Comparison of ENCODE assay signal across 20 cellular contexts in genomic region chr6:70839286-70840266, GRCh38.
DNase-seq lines count a peak whose midpoint lies in the region; ATAC-seq and TF ChIP-seq lines count a peak whose summit lies in the region.
"Had no signal": no experiment of that assay in that cellular context is flagged by ENCODE, and none has a peak within 500 bp of the region (broad histone marks: within the 10 kb centered on the region; RNA-seq: fewer than 3 reads in every experiment).

No MANE protein-coding gene starts in this region.

- H3K9me3 ChIP-seq in IMR-90 (ENCODE audit: control insufficient read depth, insufficient read depth, low read length), result no peaks in the 10 kb centered on the region
- H3K9me3 ChIP-seq: body of pancreas, gastrocnemius medialis, lower lobe of right lung had no signal

- no peak overlapping the region for H2AFZ ChIP-seq in IMR-90 (replicated peaks; ENCODE audit: low read length, poor library complexity)

- H3K9ac ChIP-seq in IMR-90 (ENCODE audit: low read depth, low read length), result no peak overlapping the region

- H3K4me3 ChIP-seq in IMR-90 (ENCODE audit: insufficient read depth, low read depth, low read length), result no peak overlapping the region
- H3K4me3 ChIP-seq: body of pancreas, gastrocnemius medialis, lower lobe of right lung had no signal

- no peak overlapping the region for H2AK5ac ChIP-seq in IMR-90 (ENCODE audit: low read depth, low read length)

- H3K36me3 Mint-ChIP-seq in activated T-cell treated with anti-CD3 and anti-CD28 coated beads, Interleukin-2, amount 50 U/mL, for 72 hours (ENCODE audit: insufficient read depth in 2 of 2), result no peaks in the 10 kb centered on the region
- H3K36me3 Mint-ChIP-seq in activated naive CD8-positive, alpha-beta T cell treated with anti-CD3 and anti-CD28 coated beads, Interleukin-2, amount 50 U/mL, for 24 hours (ENCODE audit: low read depth), result peaks cover 4% of the 10 kb centered on the region

- CTCF ChIA-PET in IMR-90 (lab: Yijun Ruan, JAX), result no interaction called here

- H3K4ac ChIP-seq in IMR-90 (ENCODE audit: low read depth, low read length), result no peak overlapping the region

- H4K5ac ChIP-seq in IMR-90 (ENCODE audit: low read depth, low read length), result no peak overlapping the region; the same call in 1 of the 2 replicates

- H2BK20ac ChIP-seq in IMR-90 (ENCODE audit: low read depth, low read length), result no peak overlapping the region

- H3K56ac ChIP-seq in IMR-90 (ENCODE audit: extremely low read depth, insufficient read depth, low read length), result no peak overlapping the region

- H3K27me3 ChIP-seq in IMR-90 (ENCODE audit: control insufficient read depth, insufficient read depth, low read length), result no peaks in the 10 kb centered on the region
- H3K27me3 ChIP-seq: body of pancreas, gastrocnemius medialis had no signal

- ATAC-seq in activated T-cell treated with anti-CD3 and anti-CD28 coated beads, Interleukin-2, amount 50 U/mL, for 72 hours (replicated peaks in 1 of 2), result peak; percentile 91
- ATAC-seq in IMR-90 (ENCODE audit: low read depth) (no peak), GM18861 (IDR thresholded peaks at IDR 0.05; ENCODE audit: unreplicated experiment) (no peak)
- no peak for ATAC-seq in activated naive CD8-positive, alpha-beta T cell treated with anti-CD3 and anti-CD28 coated beads, Interleukin-2, amount 50 U/mL, for 24 hours
- ATAC-seq: body of pancreas; gastrocnemius medialis; lower lobe of right lung; naive thymus-derived CD8-positive, alpha-beta T cell had no signal

- H3K27ac Mint-ChIP-seq in activated T-cell treated with anti-CD3 and anti-CD28 coated beads, Interleukin-2, amount 50 U/mL, for 72 hours, result peak overlapping the region; percentile 72
- H3K27ac Mint-ChIP-seq in activated naive CD8-positive, alpha-beta T cell treated with anti-CD3 and anti-CD28 coated beads, Interleukin-2, amount 50 U/mL, for 24 hours, result peak overlapping the region; percentile 14
- H3K27ac Mint-ChIP-seq: type B pancreatic cell had no signal

- H3K18ac ChIP-seq in IMR-90 (ENCODE audit: low read depth, low read length), result peak overlapping the region; percentile 55; the same call in 1 of the 2 replicates

- no peak for DNase-seq in activated T-cell treated with anti-CD3 and anti-CD28 coated beads, Interleukin-2, amount 50 U/mL, for 72 hours
- DNase-seq in activated T-cell treated with anti-CD3 and anti-CD28 coated beads for 4 hours (no peak), IMR-90 (peak; percentile 26), A172 (ENCODE audit: low spot score) (no peak), putamen (ENCODE audit: low spot score) (no peak), NCI-H2171 treated with DMSO at 0.1 percent for 48 hours (lab: John Stamatoyannopoulos, UW) (no peak)
- no peak for DNase-seq in activated naive CD8-positive, alpha-beta T cell treated with anti-CD3 and anti-CD28 coated beads, Interleukin-2, amount 50 U/mL, for 24 hours
- DNase-seq: activated CD4-positive, CD25-positive, alpha-beta regulatory T cell treated with anti-CD3 and anti-CD28 coated beads, Interleukin-2, amount 50 U/mL, for 72 hours; activated naive CD4-positive, alpha-beta T cell treated with Interleukin-2 at 50 U/mL for 16 hours; body of pancreas; gastrocnemius medialis; H7; lower lobe of right lung; naive thymus-derived CD8-positive, alpha-beta T cell; NCI-H2171; RPMI8226; stimulated activated naive CD4-positive, alpha-beta T cell had no signal

- H2AK9ac ChIP-seq in IMR-90 (replicated peaks; ENCODE audit: low read depth, low read length, poor library complexity), result peak overlapping the region; percentile 3

- no peak for TF ChIP-seq RAD21 in IMR-90 (IDR thresholded peaks at IDR 0.05; ENCODE audit: low read length)

- no CpG with 5 or more reads among the region's 7 CpGs for WGBS in IMR-90 (ENCODE audit: extremely low coverage in 2 of 2, insufficient read length in 1 of 2), 2 experiments

- H4K91ac ChIP-seq in IMR-90 (ENCODE audit: insufficient read depth, low read depth, low read length), result no peak overlapping the region

- peaks cover 17% of the 10 kb centered on the region for H3K4me1 Mint-ChIP-seq in activated T-cell treated with anti-CD3 and anti-CD28 coated beads, Interleukin-2, amount 50 U/mL, for 72 hours (ENCODE audit: low read depth)
- H3K4me1 Mint-ChIP-seq in activated naive CD8-positive, alpha-beta T cell treated with anti-CD3 and anti-CD28 coated beads, Interleukin-2, amount 50 U/mL, for 24 hours, result peaks cover 10% of the 10 kb centered on the region
- H3K4me1 Mint-ChIP-seq: CD14-positive monocyte had no signal

- no peak overlapping the region for H4K8ac ChIP-seq in IMR-90 (ENCODE audit: low read depth in 2 of 2, low read length in 2 of 2)

- dilution Hi-C loops in IMR-90 (cut with HindIII; ENCODE audit: low sequenced_read_pairs, unreplicated experiment), result no loop called here

- H3K4me3 Mint-ChIP-seq in activated T-cell treated with anti-CD3 and anti-CD28 coated beads, Interleukin-2, amount 50 U/mL, for 72 hours, result peak overlapping the region in 1 of 2 donors; percentile 4
- no peak overlapping the region for H3K4me3 Mint-ChIP-seq in activated naive CD8-positive, alpha-beta T cell treated with anti-CD3 and anti-CD28 coated beads, Interleukin-2, amount 50 U/mL, for 24 hours
- H3K4me3 Mint-ChIP-seq: CD14-positive monocyte; naive thymus-derived CD8-positive, alpha-beta T cell; type B pancreatic cell had no signal

- H3K79me1 ChIP-seq in IMR-90 (ENCODE audit: low read depth in 1 of 2, low read length in 2 of 2), result peaks cover 0 to 3% of the 10 kb centered on the region in 2 experiments; a peak in 3 of 4 replicates

- no peaks in the 10 kb centered on the region for H4K20me1 ChIP-seq in IMR-90 (ENCODE audit: insufficient read depth, low read length)

- H3K27ac ChIP-seq in IMR-90 (ENCODE audit: insufficient read depth, low read length), result no peak overlapping the region
- H3K27ac ChIP-seq: body of pancreas, gastrocnemius medialis, lower lobe of right lung had no signal

- H3K4me2 ChIP-seq in IMR-90 (ENCODE audit: low read depth, low read length), result no peak overlapping the region

- no TSS peak for BruUV-seq in IMR-90 (replicated peaks; lab: Mats Ljungman, UMichigan)

- no peak for TF ChIP-seq CTCF in IMR-90 (conservative IDR thresholded peaks at IDR 0.05; ENCODE audit: low read depth, low read length)

- POLR2A ChIA-PET in IMR-90 (lab: Charles Lee; ENCODE audit: unreplicated experiment), result no interaction called here

- no peak overlapping the region for H2BK15ac ChIP-seq in IMR-90 (ENCODE audit: low read depth, low read length)

- H2BK120ac ChIP-seq in IMR-90 (ENCODE audit: low read depth, low read length), result no peak overlapping the region

- H3K14ac ChIP-seq in IMR-90 (replicated peaks; ENCODE audit: low read depth, low read length), result no peak overlapping the region; the same call in 1 of the 2 replicates

- peaks cover 5% of the 10 kb centered on the region for H3K4me1 ChIP-seq in IMR-90 (ENCODE audit: control insufficient read depth, insufficient read depth, low read length)
- H3K4me1 ChIP-seq: body of pancreas, lower lobe of right lung had no signal

- intact Hi-C loops in IMR-90 (cut with micrococcal nuclease), result no loop called here

- peaks cover 5% of the 10 kb centered on the region; the same call in 1 of the 2 replicates for H3K9me1 ChIP-seq in IMR-90 (ENCODE audit: insufficient read depth, low read length)

- peak overlapping the region; percentile 32; the same call in 1 of the 2 replicates for H3K23ac ChIP-seq in IMR-90 (ENCODE audit: low read depth, low read length)

- in situ Hi-C loops in IMR-90 (cut with MboI; ENCODE audit: low sequenced_read_pairs), result no loop called here

- H3K27me3 Mint-ChIP-seq in activated T-cell treated with anti-CD3 and anti-CD28 coated beads, Interleukin-2, amount 50 U/mL, for 72 hours (ENCODE audit: low read depth), result no peaks in the 10 kb centered on the region
- no peaks in the 10 kb centered on the region for H3K27me3 Mint-ChIP-seq in activated naive CD8-positive, alpha-beta T cell treated with anti-CD3 and anti-CD28 coated beads, Interleukin-2, amount 50 U/mL, for 24 hours
- H3K27me3 Mint-ChIP-seq: naive thymus-derived CD8-positive, alpha-beta T cell; type B pancreatic cell had no signal

- H2BK5ac ChIP-seq in IMR-90 (ENCODE audit: low read depth, low read length, poor library complexity, severe bottlenecking), result no peak overlapping the region

- H3K9me3 Mint-ChIP-seq in activated T-cell treated with anti-CD3 and anti-CD28 coated beads, Interleukin-2, amount 50 U/mL, for 72 hours, result no peaks in the 10 kb centered on the region
- H3K9me3 Mint-ChIP-seq in activated naive CD8-positive, alpha-beta T cell treated with anti-CD3 and anti-CD28 coated beads, Interleukin-2, amount 50 U/mL, for 24 hours, result no peaks in the 10 kb centered on the region
- H3K9me3 Mint-ChIP-seq: naive thymus-derived CD8-positive, alpha-beta T cell; type B pancreatic cell had no signal

- no peaks in the 10 kb centered on the region for H3K36me3 ChIP-seq in IMR-90 (ENCODE audit: control insufficient read depth, insufficient read depth, low read length)
- H3K36me3 ChIP-seq: gastrocnemius medialis had no signal

- TF ChIP-seq POLR2A in IMR-90 (IDR thresholded peaks at IDR 0.05; ENCODE audit: low read depth, low read length), result no peak

TF ChIP-seq in IMR-90, 13 proteins besides CTCF, POLR2A, EP300 and RAD21:
- TF ChIP-seq FOS (IDR thresholded peaks at IDR 0.05; ENCODE audit: low read depth, low read length), result peak; percentile 12; the same call in 1 of the 2 replicates
- no peak for TF ChIP-seq BHLHE40 (IDR thresholded peaks at IDR 0.05; ENCODE audit: low read depth, low read length)

Comparison
In these comparisons a context has a peak if more than half of its experiments do, and no peak if none do; other contexts are left out.
1. ATAC-seq: peak in activated T-cell treated with anti-CD3 and anti-CD28 coated beads, Interleukin-2, amount 50 U/mL, for 72 hours (2 of 2); none in IMR-90 (single experiment), activated naive CD8-positive, alpha-beta T cell treated with anti-CD3 and anti-CD28 coated beads, Interleukin-2, amount 50 U/mL, for 24 hours (single experiment) and GM18861 (single experiment).